In genomic region chr9:121738969-121739368, GRCh38 we compare ENCODE assay signal across 14 cellular contexts.
A peak's percentile ranks its signal among the peaks of the same experiment; 100 is the strongest.
DNase-seq lines count a peak whose midpoint lies in the region; ATAC-seq and TF ChIP-seq lines count a peak whose summit lies in the region.
"Had no signal": no experiment of that assay in that cellular context is flagged by ENCODE, and none has a peak within 500 bp of the region (broad histone marks: within the 10 kb centered on the region; RNA-seq: fewer than 3 reads in every experiment).

No MANE protein-coding gene starts in this region.

- peaks cover 10% of the 10 kb centered on the region for H3K23me2 ChIP-seq in H9 (ENCODE audit: insufficient read length, low read depth, low read length, poor library complexity, severe bottlenecking)

- H3K14ac ChIP-seq in H9 (ENCODE audit: insufficient read depth, low read length) = no peak overlapping the region

- H4K5ac ChIP-seq in H9 (ENCODE audit: insufficient read length, low read depth, low read length) = no peak overlapping the region

- no CpG with 5 or more reads among the region's 1 CpG for WGBS in H9 (ENCODE audit: extremely low coverage, insufficient read length, low lambda C conversion rate)
- 62 to 93% methylated on average over 1 of the region's 1 CpG for WGBS in testis, 2 donors

- H2BK5ac ChIP-seq in H9 (ENCODE audit: insufficient read length, low read length) = no peak overlapping the region

- no peak overlapping the region for H3K4ac ChIP-seq in H9 (ENCODE audit: low read depth, low read length)

- H4K20me1 ChIP-seq in H9 (ENCODE audit: control insufficient read depth, insufficient read depth, insufficient read length) = no peaks in the 10 kb centered on the region

- POLR2A ChIA-PET in T-cell (lab: Charles Lee) = no interaction called here

- DNase-seq in H9 (no peak), astrocyte of the spinal cord (ENCODE audit: low read depth, low spot score) (peak; percentile 44), left colon (peak in 1 of 2 donors; percentile 43), testis (peak; percentile 45), T-cell (no peak), MV-4-11 (lab: John Stamatoyannopoulos, UW) (no peak), nephron progenitor cell (no peak), HPDE6-E6E7 (ENCODE audit: extremely low spot score) (no peak)
- DNase-seq: COR-L47, NCI-H1092 treated with DMSO at 0.1 percent for 48 hours, NCI-H226, T1000 had no signal

- no peak overlapping the region for H3K18ac ChIP-seq in H9 (ENCODE audit: insufficient read length, low read depth, low read length)

- peaks cover 4% of the 10 kb centered on the region for H3K79me1 ChIP-seq in H9 (ENCODE audit: insufficient read depth, low read depth, low read length, poor library complexity, severe bottlenecking)

- TF ChIP-seq CTCF in H9 (conservative IDR thresholded peaks at IDR 0.05) (no peak), astrocyte of the spinal cord (IDR thresholded peaks at IDR 0.05; ENCODE audit: low read depth, low read length) (no peak), testis (IDR thresholded peaks at IDR 0.05) (no peak), nephron progenitor cell (IDR thresholded peaks at IDR 0.05) (no peak)

- TF ChIP-seq POLR2A in testis (IDR thresholded peaks at IDR 0.05) = no peak

- H3K27me3 ChIP-seq in H9 (ENCODE audit: insufficient read depth, low read length) (no peaks in the 10 kb centered on the region), testis (no peaks in the 10 kb centered on the region)

- H3K4me3 ChIP-seq in astrocyte of the spinal cord (ENCODE audit: low read depth, low read length) (no peak overlapping the region), testis (no peak overlapping the region)

- ATAC-seq in left colon (peak; percentile 0), T-cell (replicated peaks in 1 of 4) (no peak)
- ATAC-seq: activated naive CD4-positive, alpha-beta T cell treated with anti-CD3 and anti-CD28 coated beads, Interleukin-2, amount 50 U/mL, for 72 hours had no signal

- H3K36me3 ChIP-seq in testis (ENCODE audit: low read depth, missing control alignments) = no peaks in the 10 kb centered on the region

- no peak overlapping the region for H4K8ac ChIP-seq in H9 (replicated peaks; ENCODE audit: insufficient read length, low read depth, low read length)

- no peak overlapping the region for H3K9ac ChIP-seq in H9 (ENCODE audit: extremely low read depth, insufficient read length, low read length)

- no peak overlapping the region for H2BK120ac ChIP-seq in H9 (ENCODE audit: low read depth, low read length, poor library complexity, severe bottlenecking)

- H3K9me3 Mint-ChIP-seq in H9 (no peaks in the 10 kb centered on the region), T-cell (no peaks in the 10 kb centered on the region), nephron progenitor cell (no peaks in the 10 kb centered on the region)
- H3K9me3 Mint-ChIP-seq: activated naive CD4-positive, alpha-beta T cell treated with anti-CD3 and anti-CD28 coated beads, Interleukin-2, amount 50 U/mL, for 72 hours; dendritic cell treated with granulocyte-macrophage colony-stimulating factor and Interleukin-4, amounts not matched to agents 40 ng/mL and 50 ng/mL, for 4 days had no signal

- H3K23ac ChIP-seq in H9 (ENCODE audit: insufficient read length, low read depth, low read length) = no peak overlapping the region

- no peaks in the 10 kb centered on the region for H3K79me2 ChIP-seq in H9 (ENCODE audit: insufficient read depth, low read length)

- H4K91ac ChIP-seq in H9 (ENCODE audit: insufficient read length, low read depth, low read length) = no peak overlapping the region

- H3K9me3 ChIP-seq in H9 (ENCODE audit: control insufficient read depth, low read depth, low read length) (no peaks in the 10 kb centered on the region), testis (no peaks in the 10 kb centered on the region)

- no peak overlapping the region for H2AK5ac ChIP-seq in H9 (ENCODE audit: insufficient read length, low read length)

- no peak overlapping the region for H2BK20ac ChIP-seq in H9 (ENCODE audit: low read depth, low read length, poor library complexity, severe bottlenecking)

- H3K56ac ChIP-seq in H9 (ENCODE audit: insufficient read length, low read depth, low read length) = no peak overlapping the region

- peaks cover 27% of the 10 kb centered on the region; the same call in 1 of the 2 replicates for H3K4me1 ChIP-seq in H9 (ENCODE audit: insufficient read depth, low read length)
- peaks cover 68% of the 10 kb centered on the region for H3K4me1 ChIP-seq in testis

- H2BK15ac ChIP-seq in H9 (ENCODE audit: low read depth, low read length) = no peak overlapping the region

- no peak overlapping the region for H3K27ac ChIP-seq in H9 (ENCODE audit: insufficient read length, low read depth, low read length)
- H3K27ac ChIP-seq in testis = peak overlapping the region; percentile 26 to 74

- H3K27me3 Mint-ChIP-seq in H9 (ENCODE audit: low read depth) (peaks cover 8% of the 10 kb centered on the region), T-cell (peaks cover 20 to 30% of the 10 kb centered on the region in 2 donors), nephron progenitor cell (ENCODE audit: low read depth, poor library complexity) (peaks cover 16% of the 10 kb centered on the region)

- no peak overlapping the region for H3T11ph ChIP-seq in H9 (ENCODE audit: low read length)

- no peak overlapping the region for H2BK12ac ChIP-seq in H9 (ENCODE audit: insufficient read length, low read depth, low read length)

- H2AFZ ChIP-seq in H9 (ENCODE audit: low read length) = no peak overlapping the region

- CTCF ChIA-PET in T-cell (lab: Charles Lee) = interaction anchor here in 1 of 2 donors (1.1 kb wide), 1 partner anchor 10 kb away, joined by 3 read pairs; no protein-coding TSS in a partner anchor

- H3K27ac Mint-ChIP-seq in H9 = 0 out of 7 replicates have a peak overlapping the region, but pooled peaks have one; percentile 3 to 22 (median 8)
- H3K27ac Mint-ChIP-seq in T-cell = no peak overlapping the region
- H3K27ac Mint-ChIP-seq in nephron progenitor cell = no peak overlapping the region
- H3K27ac Mint-ChIP-seq: activated naive CD4-positive, alpha-beta T cell treated with anti-CD3 and anti-CD28 coated beads, Interleukin-2, amount 50 U/mL, for 72 hours; dendritic cell treated with granulocyte-macrophage colony-stimulating factor and Interleukin-4, amounts not matched to agents 40 ng/mL and 50 ng/mL, for 4 days had no signal

- intact Hi-C loops in left colon (cut with DNase I, micrococcal nuclease) (no loop called here), testis (cut with DNase I; ENCODE audit: low total_unique reads) (no loop called here)

- H3K4me2 ChIP-seq in H9 (ENCODE audit: insufficient read depth, insufficient read length, low read length) = no peak overlapping the region

- H3K4me3 Mint-ChIP-seq in H9 (peak overlapping the region in 1 of 2 experiments; percentile 1; a peak in 1 of 5 replicates), T-cell (no peak overlapping the region), nephron progenitor cell (no peak overlapping the region)
- H3K4me3 Mint-ChIP-seq: dendritic cell treated with granulocyte-macrophage colony-stimulating factor and Interleukin-4, amounts not matched to agents 40 ng/mL and 50 ng/mL, for 4 days had no signal

- H3K36me3 Mint-ChIP-seq in H9 (ENCODE audit: insufficient read depth in 1 of 3, low read depth in 3 of 3) (no peaks in the 10 kb centered on the region; a peak in 1 of 7 replicates), T-cell (no peaks in the 10 kb centered on the region), nephron progenitor cell (ENCODE audit: low read depth) (no peaks in the 10 kb centered on the region)
- H3K36me3 Mint-ChIP-seq: activated naive CD4-positive, alpha-beta T cell treated with anti-CD3 and anti-CD28 coated beads, Interleukin-2, amount 50 U/mL, for 72 hours had no signal

- in situ Hi-C loops in astrocyte of the spinal cord (cut with HindIII; ENCODE audit: low sequenced_read_pairs) = loop anchor here (25.0 kb wide), 1 partner anchor 248 kb away; no protein-coding TSS in a partner anchor

- H3K4me1 Mint-ChIP-seq in H9 (peaks cover 68 to 76% of the 10 kb centered on the region in 2 experiments), T-cell (peaks cover 9 to 13% (median 9%) of the 10 kb centered on the region in 3 donors), nephron progenitor cell (peaks cover 72% of the 10 kb centered on the region)

Comparison
In these comparisons a context has a peak if more than half of its experiments do, and no peak if none do; other contexts are left out.
1. DNase-seq: peak in astrocyte of the spinal cord (single experiment) and testis (single experiment); none in H9 (single experiment), T-cell (0 of 34), MV-4-11 (single experiment), nephron progenitor cell (single experiment) and HPDE6-E6E7 (single experiment).
2. H3K27ac Mint-ChIP-seq: peak in H9 (3 of 3); none in T-cell (0 of 2) and nephron progenitor cell (single experiment).